In genomic region chr21:36532769-36533467, GRCh38 we compare ENCODE assay signal across 25 cellular contexts. TPM values are rescaled to one million over a fixed set of nuclear protein-coding genes. Genes with fewer than 3 reads are reported as not detected.
DNase-seq lines count a peak whose midpoint lies in the region; FAIRE-seq and TF ChIP-seq lines count a peak whose summit lies in the region.
"Had no signal": no experiment of that assay in that cellular context is flagged by ENCODE, and none has a peak within 500 bp of the region (broad histone marks: within the 10 kb centered on the region; RNA-seq: fewer than 3 reads in every experiment).

No MANE protein-coding gene starts in this region.

- FAIRE-seq in astrocyte (lab: Jason Lieb, UNC), result no peak
- FAIRE-seq: G401.6 had no signal

- no peaks in the 10 kb centered on the region for H4K20me1 ChIP-seq in astrocyte (ENCODE audit: insufficient read depth, low read length)
- H4K20me1 ChIP-seq: BLaER1 had no signal

- no peak overlapping the region for H3K4me3 Mint-ChIP-seq in astrocyte (ENCODE audit: unreplicated experiment)
- H3K4me3 Mint-ChIP-seq: CD4-positive, CD25-positive, alpha-beta regulatory T cell had no signal

- no peak overlapping the region for H2BK5ac ChIP-seq in neuronal stem cell (ENCODE audit: low read length)

- H4K8ac ChIP-seq in neuronal stem cell (ENCODE audit: low read depth, low read length), result no peak overlapping the region

- H3K23ac ChIP-seq in neuronal stem cell (ENCODE audit: low read depth, low read length, poor library complexity), result peak overlapping the region; percentile 55

- no peaks in the 10 kb centered on the region for H3K79me2 ChIP-seq in astrocyte (ENCODE audit: insufficient read depth, low read length)

- TF ChIP-seq CTCF in astrocyte (IDR thresholded peaks at IDR 0.05; ENCODE audit: insufficient read depth, low read depth, low read length), result no peak

- H3K4me3 ChIP-seq in astrocyte (ENCODE audit: insufficient read depth, low read depth, low read length) (no peak overlapping the region), neuronal stem cell (ENCODE audit: low read length in 2 of 2) (no peak overlapping the region)
- H3K4me3 ChIP-seq: BLaER1 had no signal

- H3K27me3 ChIP-seq in astrocyte (ENCODE audit: insufficient read depth, low read length) (peaks cover 4% of the 10 kb centered on the region), neuronal stem cell (ENCODE audit: control insufficient read depth in 3 of 3, insufficient read depth in 3 of 3, low read depth in 1 of 3, low read length in 3 of 3) (peaks cover 0 to 4% (median 0%) of the 10 kb centered on the region in 3 experiments)
- H3K27me3 ChIP-seq: BLaER1 had no signal

- no peaks in the 10 kb centered on the region for H3K4me1 ChIP-seq in astrocyte (ENCODE audit: insufficient read depth, low read length)
- no peaks in the 10 kb centered on the region for H3K4me1 ChIP-seq in neuronal stem cell (ENCODE audit: control insufficient read depth in 2 of 2, insufficient read depth in 1 of 2, low read depth in 1 of 2, low read length in 2 of 2)
- H3K4me1 ChIP-seq: BLaER1 had no signal

- H3K79me1 ChIP-seq in neuronal stem cell (ENCODE audit: low read depth, low read length), result peaks cover 1% of the 10 kb centered on the region

- no peak overlapping the region for H2BK15ac ChIP-seq in neuronal stem cell (ENCODE audit: low read length)

- peak overlapping the region; percentile 84 for H2BK12ac ChIP-seq in neuronal stem cell (ENCODE audit: low read length)

- no peak overlapping the region for H3K9ac ChIP-seq in astrocyte (ENCODE audit: low read length)
- H3K9ac ChIP-seq in neuronal stem cell (ENCODE audit: low read depth, low read length, poor library complexity), result peak overlapping the region; percentile 44
- H3K9ac ChIP-seq: BLaER1, SK-N-SH had no signal

- DNase-seq in EH (ENCODE audit: low read depth), result peak; percentile 31
- DNase-seq in HS-5 (ENCODE audit: low read depth), result peak; percentile 25
- peak; percentile 14 for DNase-seq in astrocyte (ENCODE audit: low read depth)
- no peak for DNase-seq in neuronal stem cell (ENCODE audit: low spot score)
- no peak for DNase-seq in cerebellum (ENCODE audit: low spot score)
- DNase-seq in glomerular visceral epithelial cell (ENCODE audit: extremely low spot score), result no peak
- DNase-seq in activated T-cell treated with anti-CD3 and anti-CD28 coated beads, Interleukin-2, amount 50 U/mL, for 48 hours, result no peak
- no peak for DNase-seq in NCI-H1105 (lab: John Stamatoyannopoulos, UW)
- DNase-seq: CD4-positive, CD25-positive, alpha-beta regulatory T cell; DMS153; DND-41; KBM-7; MM.1S; NCI-H1417; NCI-H1694; NCI-H2029 treated with DMSO at 0.1 percent for 48 hours; NCI-H69; SK-N-SH; SW 1271 had no signal

- H3K9me3 ChIP-seq in astrocyte (ENCODE audit: insufficient read depth, low read depth, low read length), result no peaks in the 10 kb centered on the region
- H3K9me3 ChIP-seq in neuronal stem cell (replicated peaks in 1 of 2; ENCODE audit: control insufficient read depth in 2 of 2, insufficient read depth in 1 of 2, low read depth in 1 of 2, low read length in 2 of 2), result no peaks in the 10 kb centered on the region
- H3K9me3 ChIP-seq: BLaER1, SK-N-SH had no signal

- no peak overlapping the region for H4K91ac ChIP-seq in neuronal stem cell (ENCODE audit: low read depth, low read length, poor library complexity)

- H3K27ac Mint-ChIP-seq in astrocyte (ENCODE audit: unreplicated experiment), result no peak overlapping the region
- H3K27ac Mint-ChIP-seq: CD4-positive, CD25-positive, alpha-beta regulatory T cell had no signal

- H3K36me3 ChIP-seq in astrocyte (ENCODE audit: insufficient read depth, low read length) (no peaks in the 10 kb centered on the region), neuronal stem cell (replicated peaks in 1 of 2; ENCODE audit: control insufficient read depth in 2 of 2, insufficient read depth in 2 of 2, low read length in 2 of 2) (no peaks in the 10 kb centered on the region)
- H3K36me3 ChIP-seq: BLaER1 had no signal

- no peak overlapping the region for H2BK120ac ChIP-seq in neuronal stem cell (ENCODE audit: low read depth, low read length)

- H3K36me3 Mint-ChIP-seq in astrocyte (ENCODE audit: low read depth, unreplicated experiment), result no peaks in the 10 kb centered on the region
- H3K36me3 Mint-ChIP-seq: CD4-positive, CD25-positive, alpha-beta regulatory T cell had no signal

- H3K27me3 Mint-ChIP-seq in astrocyte (ENCODE audit: low read depth, unreplicated experiment), result no peaks in the 10 kb centered on the region

- H3K4ac ChIP-seq in neuronal stem cell (ENCODE audit: low read length), result no peak overlapping the region

- H2AK5ac ChIP-seq in neuronal stem cell (ENCODE audit: low read depth, low read length), result no peak overlapping the region

- WGBS in neuronal stem cell (ENCODE audit: extremely low coverage in 2 of 2, insufficient read length in 2 of 2, insufficient replicate concordance in 1 of 2), 2 donors, result no CpG with 5 or more reads among the region's 15 CpGs

- H2AFZ ChIP-seq in astrocyte (ENCODE audit: low read depth, low read length), result no peak overlapping the region
- H2AFZ ChIP-seq in neuronal stem cell (ENCODE audit: low read length), result no peak overlapping the region

- H3K18ac ChIP-seq in neuronal stem cell (ENCODE audit: low read length), result peak overlapping the region; percentile 38

- H3K4me1 Mint-ChIP-seq in astrocyte (ENCODE audit: low read depth, unreplicated experiment), result no peaks in the 10 kb centered on the region
- H3K4me1 Mint-ChIP-seq: CD4-positive, CD25-positive, alpha-beta regulatory T cell had no signal

- H3K9me3 Mint-ChIP-seq in astrocyte (ENCODE audit: unreplicated experiment), result no peaks in the 10 kb centered on the region
- H3K9me3 Mint-ChIP-seq: CD4-positive, CD25-positive, alpha-beta regulatory T cell had no signal

- peak overlapping the region; percentile 8 for H3K14ac ChIP-seq in neuronal stem cell (ENCODE audit: low read length)

- no peak overlapping the region for H3K27ac ChIP-seq in astrocyte (ENCODE audit: low read depth, low read length)
- no peak overlapping the region for H3K27ac ChIP-seq in neuronal stem cell (replicated peaks; ENCODE audit: low read length)
- H3K27ac ChIP-seq: BLaER1 had no signal

- H3K4me2 ChIP-seq in astrocyte (ENCODE audit: low read length), result no peak overlapping the region
- H3K4me2 ChIP-seq in neuronal stem cell (ENCODE audit: insufficient read depth, low read length, poor library complexity, severe bottlenecking), result no peak overlapping the region
- H3K4me2 ChIP-seq: BLaER1, SK-N-SH had no signal

RNA-seq across cellular contexts. Expression of gene CLDN14, which starts 53.0 kb away (rescaled TPM):
- total RNA-seq in astrocyte (not detected in 2 replicates), cerebellum (not detected)
- not detected for polyA plus RNA-seq in neuronal stem cell (2013, experiment 1 of 2)
- polyA plus RNA-seq in neuronal stem cell (2013, experiment 2 of 2), result not detected
- total RNA-seq: A172; CD4-positive, CD25-positive, alpha-beta regulatory T cell; H4; HT1080; NCI-H460 had no signal
- polyA plus RNA-seq: CD4-positive, CD25-positive, alpha-beta regulatory T cell; SK-N-SH had no signal

Comparison
In these comparisons a context has a peak if more than half of its experiments do, and no peak if none do; other contexts are left out.
1. DNase-seq: peak in EH (single experiment), HS-5 (single experiment) and astrocyte (single experiment); none in neuronal stem cell (single experiment), cerebellum (single experiment), glomerular visceral epithelial cell (single experiment), activated T-cell treated with anti-CD3 and anti-CD28 coated beads, Interleukin-2, amount 50 U/mL, for 48 hours (0 of 2) and NCI-H1105 (single experiment).